Comparison of ENCODE assay signal across 18 cellular contexts in the genomic region with DNA sequence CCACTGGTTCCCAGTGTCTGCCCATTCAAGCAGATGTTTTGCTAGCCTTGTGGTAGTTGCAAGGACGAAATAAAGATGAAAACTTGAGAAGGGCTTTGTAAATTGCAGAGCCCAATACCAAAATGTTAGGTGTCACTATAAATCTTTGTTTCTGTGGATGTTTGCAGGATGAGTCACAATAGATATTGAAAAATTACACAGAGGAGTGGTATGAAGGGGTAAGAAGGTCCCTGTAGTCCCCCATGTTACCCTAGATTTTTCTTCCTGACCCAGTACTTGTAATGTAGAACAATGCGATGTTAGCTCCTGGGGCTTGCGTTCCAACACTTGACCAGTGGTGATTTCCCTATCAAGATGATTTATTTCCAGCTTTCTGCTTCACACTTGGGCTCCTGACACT.
"Had no signal": no experiment of that assay in that cellular context is flagged by ENCODE, and none has a peak within 500 bp of the region (broad histone marks: within the 10 kb centered on the region; RNA-seq: fewer than 3 reads in every experiment).

No MANE protein-coding gene starts in this region.

- ATAC-seq: activated naive CD4-positive, alpha-beta T cell treated with anti-CD3 and anti-CD28 coated beads, Interleukin-2, amount 50 U/mL, for 72 hours; activated T-helper 17 cell treated with anti-CD3 and anti-CD28 coated beads, Interleukin-2, amount 50 U/mL, for 72 hours; heart left ventricle; lower lobe of right lung; naive thymus-derived CD4-positive, alpha-beta T cell; sciatic nerve; stimulated activated naive B cell treated with anti-CD40 and anti-IgM and Interleukin-4, amounts not matched to agents 10 μg/mL and 1 μg/mL and 100 μg/mL, for 72 hours had no signal

- H3K27ac ChIP-seq: brain microvascular endothelial cell, coronary artery, heart left ventricle, lower lobe of right lung, neural progenitor cell had no signal

- H3K27me3 ChIP-seq: brain microvascular endothelial cell, neural progenitor cell had no signal

- H3K4me3 ChIP-seq: coronary artery, heart left ventricle, lower lobe of right lung, neural progenitor cell, smooth muscle cell had no signal

- H3K4me2 ChIP-seq: neural progenitor cell, smooth muscle cell had no signal

- H3K36me3 ChIP-seq: brain microvascular endothelial cell, heart left ventricle, lower lobe of right lung, neural progenitor cell had no signal

- H3K9ac ChIP-seq: neural progenitor cell had no signal

- H3K36me3 Mint-ChIP-seq: activated naive CD4-positive, alpha-beta T cell treated with anti-CD3 and anti-CD28 coated beads, Interleukin-2, amount 50 U/mL, for 72 hours; naive thymus-derived CD4-positive, alpha-beta T cell; neural progenitor cell; stimulated activated naive B cell treated with anti-CD40 and anti-IgM and Interleukin-4, amounts not matched to agents 10 μg/mL and 1 μg/mL and 100 μg/mL, for 72 hours had no signal

- H3K9me3 Mint-ChIP-seq: activated naive CD4-positive, alpha-beta T cell treated with anti-CD3 and anti-CD28 coated beads, Interleukin-2, amount 50 U/mL, for 72 hours; activated T-helper 17 cell treated with anti-CD3 and anti-CD28 coated beads, Interleukin-2, amount 50 U/mL, for 72 hours; central memory CD8-positive, alpha-beta T cell had no signal

- DNase-seq: activated T-cell treated with anti-CD3 and anti-CD28 coated beads, Interleukin-2, amount 50 U/mL, for 1 hour; aorta; brain microvascular endothelial cell; heart left ventricle; lower lobe of right lung; naive thymus-derived CD4-positive, alpha-beta T cell; stimulated activated CD4-positive, alpha-beta T cell treated with anti-CD3 and anti-CD28 coated beads, Interleukin-2, amount 100 ng/mL, for 48 hours; stimulated activated CD8-positive, alpha-beta memory T cell treated with anti-CD3 and anti-CD28 coated beads, Interleukin-4, amount 100 ng/mL, for 48 hours; stimulated activated naive B cell treated with anti-CD40 and anti-IgM and Interleukin-4, amounts not matched to agents 10 μg/mL and 1 μg/mL and 100 μg/mL, for 72 hours; T-helper 1 cell; trophoblast cell had no signal

- H3K4me3 Mint-ChIP-seq: activated T-helper 17 cell treated with anti-CD3 and anti-CD28 coated beads, Interleukin-2, amount 50 U/mL, for 72 hours; central memory CD8-positive, alpha-beta T cell; naive thymus-derived CD4-positive, alpha-beta T cell; neural progenitor cell; stimulated activated naive B cell treated with anti-CD40 and anti-IgM and Interleukin-4, amounts not matched to agents 10 μg/mL and 1 μg/mL and 100 μg/mL, for 72 hours had no signal

- H3K4me1 Mint-ChIP-seq: activated T-helper 17 cell treated with anti-CD3 and anti-CD28 coated beads, Interleukin-2, amount 50 U/mL, for 72 hours; central memory CD8-positive, alpha-beta T cell; naive thymus-derived CD4-positive, alpha-beta T cell; stimulated activated naive B cell treated with anti-CD40 and anti-IgM and Interleukin-4, amounts not matched to agents 10 μg/mL and 1 μg/mL and 100 μg/mL, for 72 hours had no signal

- H3K27ac Mint-ChIP-seq: activated naive CD4-positive, alpha-beta T cell treated with anti-CD3 and anti-CD28 coated beads, Interleukin-2, amount 50 U/mL, for 72 hours; activated T-helper 17 cell treated with anti-CD3 and anti-CD28 coated beads, Interleukin-2, amount 50 U/mL, for 72 hours; naive thymus-derived CD4-positive, alpha-beta T cell; neural progenitor cell; stimulated activated naive B cell treated with anti-CD40 and anti-IgM and Interleukin-4, amounts not matched to agents 10 μg/mL and 1 μg/mL and 100 μg/mL, for 72 hours had no signal

- H3K4me1 ChIP-seq: heart left ventricle, lower lobe of right lung, neural progenitor cell had no signal
